ENCODE assay signal across 26 cellular contexts in the genomic region with DNA sequence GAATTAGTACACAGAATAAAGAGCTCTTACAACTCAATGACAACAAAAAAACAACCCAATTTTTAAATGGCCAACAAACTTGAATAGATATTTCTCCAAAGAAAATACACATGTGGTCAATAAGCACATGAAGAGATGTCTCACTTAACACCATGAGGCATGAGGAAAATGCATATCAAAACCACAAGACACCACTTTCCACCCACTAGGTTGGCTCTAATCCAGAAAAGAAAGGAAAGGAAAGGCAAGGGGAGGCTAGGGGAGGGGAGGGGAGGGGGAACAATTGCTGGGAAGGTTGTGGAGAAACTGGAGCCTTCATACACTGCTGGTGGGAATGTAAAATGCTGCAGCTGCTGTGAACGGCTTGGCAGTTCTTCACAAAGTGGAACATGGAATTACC.
DNase-seq lines count a peak whose midpoint lies in the region; ATAC-seq and TF ChIP-seq lines count a peak whose summit lies in the region.
"Had no signal": no experiment of that assay in that cellular context is flagged by ENCODE, and none has a peak within 500 bp of the region (broad histone marks: within the 10 kb centered on the region; RNA-seq: fewer than 3 reads in every experiment).

No MANE protein-coding gene starts in this region.

- H3K27me3 Mint-ChIP-seq in WTC11 (ENCODE audit: low read depth), result peaks cover 14% of the 10 kb centered on the region
- no peaks in the 10 kb centered on the region for H3K27me3 Mint-ChIP-seq in activated T-helper 2 cell treated with anti-CD3 and anti-CD28 coated beads, Interferon-gamma antibody, Interleukin-2, Interleukin-4, amounts not matched to agents 10 μg/mL and 5 μg/mL and 100 μg/mL, durations not matched to agents 14 hours and 24 hours and 36 hours (ENCODE audit: low read depth)
- H3K27me3 Mint-ChIP-seq: naive thymus-derived CD4-positive, alpha-beta T cell; T-helper 17 cell had no signal

- H3K27ac ChIP-seq in right cardiac atrium (ENCODE audit: low read length), result no peak overlapping the region
- H3K27ac ChIP-seq: brain microvascular endothelial cell, C4-2B, GM23248, heart right ventricle, vagina had no signal

- 24% methylated on average over 1 of the region's 1 CpG for WGBS in right cardiac atrium

- no peaks in the 10 kb centered on the region for H3K27me3 ChIP-seq in right cardiac atrium (ENCODE audit: control insufficient read depth, insufficient read depth)
- H3K27me3 ChIP-seq: brain microvascular endothelial cell, heart right ventricle, vagina had no signal

- no peaks in the 10 kb centered on the region for H3K36me3 Mint-ChIP-seq in WTC11
- no peaks in the 10 kb centered on the region for H3K36me3 Mint-ChIP-seq in activated T-helper 2 cell treated with anti-CD3 and anti-CD28 coated beads, Interferon-gamma antibody, Interleukin-2, Interleukin-4, amounts not matched to agents 10 μg/mL and 5 μg/mL and 100 μg/mL, durations not matched to agents 14 hours and 24 hours and 36 hours (ENCODE audit: low read depth)

- no peak overlapping the region for H3K27ac Mint-ChIP-seq in WTC11
- H3K27ac Mint-ChIP-seq in activated T-helper 2 cell treated with anti-CD3 and anti-CD28 coated beads, Interferon-gamma antibody, Interleukin-2, Interleukin-4, amounts not matched to agents 10 μg/mL and 5 μg/mL and 100 μg/mL, durations not matched to agents 14 hours and 24 hours and 36 hours, result no peak overlapping the region
- H3K27ac Mint-ChIP-seq: naive thymus-derived CD4-positive, alpha-beta T cell; T-helper 17 cell had no signal

- CTCF ChIA-PET in WTC11 (lab: Charles Lee), result no interaction called here

- no peak overlapping the region for H3K4me3 Mint-ChIP-seq in WTC11
- no peak overlapping the region for H3K4me3 Mint-ChIP-seq in activated T-helper 2 cell treated with anti-CD3 and anti-CD28 coated beads, Interferon-gamma antibody, Interleukin-2, Interleukin-4, amounts not matched to agents 10 μg/mL and 5 μg/mL and 100 μg/mL, durations not matched to agents 14 hours and 24 hours and 36 hours (ENCODE audit: low read depth)
- H3K4me3 Mint-ChIP-seq: naive thymus-derived CD4-positive, alpha-beta T cell; T-helper 17 cell had no signal

- peaks cover 17% of the 10 kb centered on the region for H3K4me1 Mint-ChIP-seq in WTC11
- no peaks in the 10 kb centered on the region for H3K4me1 Mint-ChIP-seq in activated T-helper 2 cell treated with anti-CD3 and anti-CD28 coated beads, Interferon-gamma antibody, Interleukin-2, Interleukin-4, amounts not matched to agents 10 μg/mL and 5 μg/mL and 100 μg/mL, durations not matched to agents 14 hours and 24 hours and 36 hours (ENCODE audit: low read depth)
- H3K4me1 Mint-ChIP-seq: naive thymus-derived CD4-positive, alpha-beta T cell; T-helper 17 cell had no signal

- POLR2A ChIA-PET in WTC11 (lab: Charles Lee), result interaction anchor here (0.5 kb wide), 1 partner anchor 9 kb away, joined by 3 read pairs; no protein-coding TSS in a partner anchor

- intact Hi-C loops in right cardiac atrium (cut with DNase I), result no loop called here
- intact Hi-C loops in activated T-helper 2 cell treated with anti-CD3 and anti-CD28 coated beads, Interferon-gamma antibody, Interleukin-2, Interleukin-4, amounts not matched to agents 10 μg/mL and 5 μg/mL and 100 μg/mL, durations not matched to agents 14 hours and 24 hours and 36 hours (cut with micrococcal nuclease), result no loop called here

- H3K4me3 ChIP-seq in right cardiac atrium (ENCODE audit: low read length), result no peak overlapping the region
- H3K4me3 ChIP-seq: GM23248, heart right ventricle, vagina had no signal

- DNase-seq in Daoy (ENCODE audit: low read depth) (peak; percentile 42), NCI-H2029 (lab: John Stamatoyannopoulos, UW) (peak; percentile 83), WTC11 (ENCODE audit: low spot score) (no peak), myocyte (ENCODE audit: low read depth) (peak; percentile 47), SHP77 treated with DMSO at 0.1 percent for 48 hours (lab: John Stamatoyannopoulos, UW) (no peak), right cardiac atrium (no peak), hippocampal formation (lab: John Stamatoyannopoulos, UW) (no peak)
- no peak for DNase-seq in activated T-helper 2 cell treated with anti-CD3 and anti-CD28 coated beads, Interferon-gamma antibody, Interleukin-2, Interleukin-4, amounts not matched to agents 10 μg/mL and 5 μg/mL and 100 μg/mL, durations not matched to agents 14 hours and 24 hours and 36 hours (ENCODE audit: low spot score)
- DNase-seq: brain microvascular endothelial cell; effector CD8-positive, alpha-beta T cell; erythroblast; foreskin fibroblast; GM23248; heart right ventricle; MM.1S; naive thymus-derived CD4-positive, alpha-beta T cell; NCI-H146; NCI-H2171 treated with DMSO at 0.1 percent for 48 hours; occipital lobe; stimulated activated CD4-positive, alpha-beta T cell treated with anti-CD3 and anti-CD28 coated beads, Interleukin-12 subunit alpha, Interleukin-12 subunit beta, amount 100 ng/mL, for 4 hours; stimulated activated CD4-positive, alpha-beta T cell treated with anti-CD3 and anti-CD28 coated beads, Interleukin-4, amount 100 ng/mL, for 4 hours; stimulated activated naive CD4-positive, alpha-beta T cell; T-helper 17 cell had no signal

- ATAC-seq in WTC11 (peak; percentile 48), right cardiac atrium (no peak)
- ATAC-seq: heart right ventricle; left lobe of liver; naive thymus-derived CD4-positive, alpha-beta T cell; T-helper 17 cell had no signal

- no peak for TF ChIP-seq CTCF in WTC11 (IDR thresholded peaks at IDR 0.05)

- H3K9me3 ChIP-seq in right cardiac atrium (ENCODE audit: control insufficient read depth, low read length), result no peaks in the 10 kb centered on the region
- H3K9me3 ChIP-seq: vagina had no signal

- peaks cover 17% of the 10 kb centered on the region for H3K9me3 Mint-ChIP-seq in WTC11
- peaks cover 8% of the 10 kb centered on the region for H3K9me3 Mint-ChIP-seq in activated T-helper 2 cell treated with anti-CD3 and anti-CD28 coated beads, Interferon-gamma antibody, Interleukin-2, Interleukin-4, amounts not matched to agents 10 μg/mL and 5 μg/mL and 100 μg/mL, durations not matched to agents 14 hours and 24 hours and 36 hours

- H3K4me1 ChIP-seq in right cardiac atrium (ENCODE audit: control insufficient read depth, insufficient read depth, low read length), result no peaks in the 10 kb centered on the region
- H3K4me1 ChIP-seq: heart right ventricle, vagina had no signal

TF ChIP-seq in WTC11, 78 proteins besides CTCF, POLR2A, EP300 and RAD21:
- TF ChIP-seq MXD4 (CRISPR knock-in tag; IDR thresholded peaks at IDR 0.05; ENCODE audit: borderline replicate concordance), result no peak
- TF ChIP-seq GABPB1 (CRISPR knock-in tag; IDR thresholded peaks at IDR 0.05), result no peak
- TF ChIP-seq PRRX2 (CRISPR knock-in tag; IDR thresholded peaks at IDR 0.05), result no peak
- TF ChIP-seq, protein P1, sequence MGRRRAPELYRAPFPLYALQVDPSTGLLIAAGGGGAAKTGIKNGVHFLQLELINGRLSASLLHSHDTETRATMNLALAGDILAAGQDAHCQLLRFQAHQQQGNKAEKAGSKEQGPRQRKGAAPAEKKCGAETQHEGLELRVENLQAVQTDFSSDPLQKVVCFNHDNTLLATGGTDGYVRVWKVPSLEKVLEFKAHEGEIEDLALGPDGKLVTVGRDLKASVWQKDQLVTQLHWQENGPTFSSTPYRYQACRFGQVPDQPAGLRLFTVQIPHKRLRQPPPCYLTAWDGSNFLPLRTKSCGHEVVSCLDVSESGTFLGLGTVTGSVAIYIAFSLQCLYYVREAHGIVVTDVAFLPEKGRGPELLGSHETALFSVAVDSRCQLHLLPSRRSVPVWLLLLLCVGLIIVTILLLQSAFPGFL (CRISPR knock-in tag; IDR thresholded peaks at IDR 0.05; ENCODE audit: borderline replicate concordance), result no peak
- TF ChIP-seq RELA (CRISPR knock-in tag; IDR thresholded peaks at IDR 0.05; ENCODE audit: borderline replicate concordance), result no peak
- TF ChIP-seq ZNF263 (CRISPR knock-in tag; IDR thresholded peaks at IDR 0.05; ENCODE audit: low read depth), result no peak
- no peak for TF ChIP-seq GRHL2 (CRISPR knock-in tag; IDR thresholded peaks at IDR 0.05; ENCODE audit: insufficient replicate concordance, severe bottlenecking)

Comparison
In these comparisons a context has a peak if more than half of its experiments do, and no peak if none do; other contexts are left out.
1. DNase-seq: peak in Daoy (single experiment), NCI-H2029 (single experiment) and myocyte (single experiment); none in WTC11 (single experiment), SHP77 treated with DMSO at 0.1 percent for 48 hours (single experiment), right cardiac atrium (0 of 3), activated T-helper 2 cell treated with anti-CD3 and anti-CD28 coated beads, Interferon-gamma antibody, Interleukin-2, Interleukin-4, amounts not matched to agents 10 μg/mL and 5 μg/mL and 100 μg/mL, durations not matched to agents 14 hours and 24 hours and 36 hours (single experiment) and hippocampal formation (0 of 2).